ENCODE assay signal across 1 cellular context in the genomic region with DNA sequence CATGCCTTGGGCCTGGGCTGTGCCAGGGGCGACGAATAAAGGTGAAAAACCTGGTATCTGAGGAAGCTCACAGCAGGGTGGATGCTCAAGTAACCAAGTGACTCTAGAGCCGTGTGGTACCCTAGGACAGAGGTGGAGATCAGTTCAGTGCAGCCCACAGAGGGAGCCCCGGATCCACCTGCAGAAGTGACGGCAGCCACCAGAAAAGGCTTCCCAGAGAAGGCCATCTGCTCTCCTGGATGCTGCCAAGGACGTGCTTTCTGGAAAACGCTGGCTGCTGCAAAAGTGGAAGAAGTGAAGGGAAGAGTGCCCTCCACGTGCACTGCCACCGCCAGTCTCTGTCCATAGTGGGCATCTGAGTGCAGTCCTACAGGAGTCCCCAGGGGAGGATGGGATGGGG.
TF ChIP-seq lines count a peak whose summit lies in the region.

No MANE protein-coding gene starts in this region.

TF ChIP-seq in WTC11, 78 proteins besides CTCF, POLR2A, EP300 and RAD21 (continued from another document):
- TF ChIP-seq, protein P1, sequence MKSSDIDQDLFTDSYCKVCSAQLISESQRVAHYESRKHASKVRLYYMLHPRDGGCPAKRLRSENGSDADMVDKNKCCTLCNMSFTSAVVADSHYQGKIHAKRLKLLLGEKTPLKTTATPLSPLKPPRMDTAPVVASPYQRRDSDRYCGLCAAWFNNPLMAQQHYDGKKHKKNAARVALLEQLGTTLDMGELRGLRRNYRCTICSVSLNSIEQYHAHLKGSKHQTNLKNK (CRISPR knock-in tag; IDR thresholded peaks at IDR 0.05): no peak
- no peak for TF ChIP-seq ZNF138 (CRISPR knock-in tag; conservative IDR thresholded peaks at IDR 0.05)
- no peak for TF ChIP-seq ATF1 (CRISPR knock-in tag; IDR thresholded peaks at IDR 0.05)
- no peak for TF ChIP-seq RORB (CRISPR knock-in tag; IDR thresholded peaks at IDR 0.05)
- TF ChIP-seq TCF7 (CRISPR knock-in tag; IDR thresholded peaks at IDR 0.05; ENCODE audit: low read depth): no peak
- TF ChIP-seq, protein P2, sequence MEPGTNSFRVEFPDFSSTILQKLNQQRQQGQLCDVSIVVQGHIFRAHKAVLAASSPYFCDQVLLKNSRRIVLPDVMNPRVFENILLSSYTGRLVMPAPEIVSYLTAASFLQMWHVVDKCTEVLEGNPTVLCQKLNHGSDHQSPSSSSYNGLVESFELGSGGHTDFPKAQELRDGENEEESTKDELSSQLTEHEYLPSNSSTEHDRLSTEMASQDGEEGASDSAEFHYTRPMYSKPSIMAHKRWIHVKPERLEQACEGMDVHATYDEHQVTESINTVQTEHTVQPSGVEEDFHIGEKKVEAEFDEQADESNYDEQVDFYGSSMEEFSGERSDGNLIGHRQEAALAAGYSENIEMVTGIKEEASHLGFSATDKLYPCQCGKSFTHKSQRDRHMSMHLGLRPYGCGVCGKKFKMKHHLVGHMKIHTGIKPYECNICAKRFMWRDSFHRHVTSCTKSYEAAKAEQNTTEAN (CRISPR knock-in tag; IDR thresholded peaks at IDR 0.05): no peak
